Comparison of ENCODE assay signal across 8 cellular contexts in the genomic region with DNA sequence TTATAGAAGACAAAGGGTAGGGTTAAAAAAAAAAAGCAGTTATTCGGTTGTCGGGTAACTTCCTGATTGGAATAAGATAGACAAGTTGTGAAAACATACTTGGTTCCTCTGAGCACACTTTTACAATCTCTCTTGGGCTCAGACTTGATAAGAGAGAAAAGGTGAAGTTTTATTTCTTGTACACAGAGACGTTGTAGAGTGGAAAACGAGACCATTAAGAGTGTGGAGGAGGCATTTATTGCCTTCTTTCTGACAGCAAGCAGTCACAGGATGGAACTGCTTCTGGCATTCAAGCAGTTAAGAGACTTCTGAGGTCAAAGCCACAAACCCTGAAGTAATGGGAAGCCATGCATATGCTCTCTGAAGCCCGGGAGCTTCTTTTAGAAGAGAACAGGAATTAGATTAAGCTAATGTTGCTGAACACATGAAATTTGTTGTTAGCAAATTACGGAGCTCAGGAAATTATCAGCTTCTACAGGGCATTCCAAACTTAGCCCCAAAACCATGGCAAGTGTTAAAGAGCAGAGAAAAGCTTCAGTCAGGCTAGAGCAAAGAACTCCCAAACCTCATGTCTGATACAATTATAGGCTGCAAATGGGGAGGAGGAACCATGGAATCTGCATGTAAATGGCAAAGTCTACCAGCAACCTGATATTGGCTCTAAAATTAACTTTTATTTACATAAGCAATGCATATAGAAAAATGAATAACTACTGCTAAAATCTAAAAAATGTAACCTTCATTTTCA. TPM values are rescaled to one million over a fixed set of nuclear protein-coding genes. Genes with fewer than 3 reads are reported as not detected.
DNase-seq lines count a peak whose midpoint lies in the region; ATAC-seq and TF ChIP-seq lines count a peak whose summit lies in the region.

No MANE protein-coding gene starts in this region.

- POLR2A ChIA-PET in activated B cell treated with CpG ODN at 0.5 μM for 24 hours (lab: Charles Lee), result interaction anchor here (0.6 to 1.5 kb wide), 4 partner anchors 15 to 202 kb away, joined by 3 to 5 read pairs (median 4); partner anchors contain the start of gene S1PR1

- no peaks in the 10 kb centered on the region for H3K36me3 ChIP-seq in lower lobe of right lung

- H3K4me1 ChIP-seq in lower lobe of right lung, result peaks cover 49% of the 10 kb centered on the region

- no peaks in the 10 kb centered on the region for H3K27me3 ChIP-seq in lower lobe of right lung (ENCODE audit: low read depth)

- ATAC-seq in HG02885 (IDR thresholded peaks at IDR 0.05; ENCODE audit: poor library complexity, unreplicated experiment) (peak; percentile 45), activated B cell treated with CpG ODN at 0.5 μM for 24 hours (ENCODE audit: low read depth) (peak; percentile 49), lower lobe of right lung (no peak), SK-N-SH treated with all-trans-retinoic acid at 6 μM for 48 hours (no peak)

- H3K9me3 ChIP-seq in lower lobe of right lung, result no peaks in the 10 kb centered on the region

- DNase-seq in CD1c-positive myeloid dendritic cell (ENCODE audit: extremely low spot score), result peak; percentile 33
- no peak for DNase-seq in activated B cell treated with CpG ODN at 0.5 μM for 24 hours
- DNase-seq in lower lobe of right lung, result no peak
- no peak for DNase-seq in stimulated activated CD4-positive, alpha-beta T cell treated with anti-CD3 and anti-CD28 coated beads, Interleukin-2, amount 100 ng/mL, for 48 hours
- no peak for DNase-seq in NK-92 (lab: John Stamatoyannopoulos, UW; ENCODE audit: unreplicated experiment)
- DNase-seq in activated effector memory CD4-positive, alpha-beta T cell treated with Interleukin-2 at 50 U/mL for 16 hours, result no peak

- H3K27me3 Mint-ChIP-seq in activated B cell treated with CpG ODN at 0.5 μM for 24 hours, result no peaks in the 10 kb centered on the region

- H3K4me3 Mint-ChIP-seq in activated B cell treated with CpG ODN at 0.5 μM for 24 hours, result peak overlapping the region; percentile 37

- no peak for TF ChIP-seq CTCF in activated B cell treated with CpG ODN at 0.5 μM for 24 hours (IDR thresholded peaks at IDR 0.05)
- no peak for TF ChIP-seq CTCF in lower lobe of right lung (IDR thresholded peaks at IDR 0.05)

- H3K27ac ChIP-seq in lower lobe of right lung, result peak overlapping the region; percentile 59

- CTCF ChIA-PET in activated B cell treated with CpG ODN at 0.5 μM for 24 hours (lab: Charles Lee), result interaction anchor here (1.5 to 1.8 kb wide), 2 partner anchors 24 to 25 kb away, joined by 4 to 6 read pairs; no protein-coding TSS in a partner anchor

- no peak overlapping the region for H3K4me3 ChIP-seq in lower lobe of right lung

- H3K4me1 Mint-ChIP-seq in activated B cell treated with CpG ODN at 0.5 μM for 24 hours, result peaks cover 60% of the 10 kb centered on the region

- intact Hi-C loops in activated B cell treated with CpG ODN at 0.5 μM for 24 hours (cut with micrococcal nuclease), result loop anchor here (1.0 kb wide), 1 partner anchor 11 kb away; no protein-coding TSS in a partner anchor
- intact Hi-C loops in lower lobe of right lung (cut with DNase I), result no loop called here

- peak overlapping the region; percentile 27 for H3K27ac Mint-ChIP-seq in activated B cell treated with CpG ODN at 0.5 μM for 24 hours

- no peaks in the 10 kb centered on the region for H3K36me3 Mint-ChIP-seq in activated B cell treated with CpG ODN at 0.5 μM for 24 hours (ENCODE audit: low read depth)

- no peaks in the 10 kb centered on the region for H3K9me3 Mint-ChIP-seq in activated B cell treated with CpG ODN at 0.5 μM for 24 hours

TF ChIP-seq in SK-N-SH treated with all-trans-retinoic acid at 6 μM for 48 hours, 23 proteins besides CTCF, POLR2A, EP300 and RAD21:
- TF ChIP-seq TCF4 (CRISPR knock-in tag; IDR thresholded peaks at IDR 0.05; ENCODE audit: borderline replicate concordance) (no peak), ZFP3 (CRISPR knock-in tag; IDR thresholded peaks at IDR 0.05) (no peak), BACH2 (CRISPR knock-in tag; IDR thresholded peaks at IDR 0.05; ENCODE audit: borderline replicate concordance) (no peak), GLIS3 (CRISPR knock-in tag; IDR thresholded peaks at IDR 0.05) (no peak), ZNF8 (CRISPR knock-in tag; IDR thresholded peaks at IDR 0.05) (no peak), ZNF565 (CRISPR knock-in tag; conservative IDR thresholded peaks at IDR 0.05; ENCODE audit: low read depth) (no peak), TOX (CRISPR knock-in tag; IDR thresholded peaks at IDR 0.05; ENCODE audit: borderline replicate concordance) (no peak), RARB (CRISPR knock-in tag; IDR thresholded peaks at IDR 0.05) (no peak)
- TF ChIP-seq, protein P1, sequence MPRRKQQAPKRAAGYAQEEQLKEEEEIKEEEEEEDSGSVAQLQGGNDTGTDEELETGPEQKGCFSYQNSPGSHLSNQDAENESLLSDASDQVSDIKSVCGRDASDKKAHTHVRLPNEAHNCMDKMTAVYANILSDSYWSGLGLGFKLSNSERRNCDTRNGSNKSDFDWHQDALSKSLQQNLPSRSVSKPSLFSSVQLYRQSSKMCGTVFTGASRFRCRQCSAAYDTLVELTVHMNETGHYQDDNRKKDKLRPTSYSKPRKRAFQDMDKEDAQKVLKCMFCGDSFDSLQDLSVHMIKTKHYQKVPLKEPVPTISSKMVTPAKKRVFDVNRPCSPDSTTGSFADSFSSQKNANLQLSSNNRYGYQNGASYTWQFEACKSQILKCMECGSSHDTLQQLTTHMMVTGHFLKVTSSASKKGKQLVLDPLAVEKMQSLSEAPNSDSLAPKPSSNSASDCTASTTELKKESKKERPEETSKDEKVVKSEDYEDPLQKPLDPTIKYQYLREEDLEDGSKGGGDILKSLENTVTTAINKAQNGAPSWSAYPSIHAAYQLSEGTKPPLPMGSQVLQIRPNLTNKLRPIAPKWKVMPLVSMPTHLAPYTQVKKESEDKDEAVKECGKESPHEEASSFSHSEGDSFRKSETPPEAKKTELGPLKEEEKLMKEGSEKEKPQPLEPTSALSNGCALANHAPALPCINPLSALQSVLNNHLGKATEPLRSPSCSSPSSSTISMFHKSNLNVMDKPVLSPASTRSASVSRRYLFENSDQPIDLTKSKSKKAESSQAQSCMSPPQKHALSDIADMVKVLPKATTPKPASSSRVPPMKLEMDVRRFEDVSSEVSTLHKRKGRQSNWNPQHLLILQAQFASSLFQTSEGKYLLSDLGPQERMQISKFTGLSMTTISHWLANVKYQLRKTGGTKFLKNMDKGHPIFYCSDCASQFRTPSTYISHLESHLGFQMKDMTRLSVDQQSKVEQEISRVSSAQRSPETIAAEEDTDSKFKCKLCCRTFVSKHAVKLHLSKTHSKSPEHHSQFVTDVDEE (CRISPR knock-in tag; IDR thresholded peaks at IDR 0.05), result no peak
- TF ChIP-seq, protein P2, sequence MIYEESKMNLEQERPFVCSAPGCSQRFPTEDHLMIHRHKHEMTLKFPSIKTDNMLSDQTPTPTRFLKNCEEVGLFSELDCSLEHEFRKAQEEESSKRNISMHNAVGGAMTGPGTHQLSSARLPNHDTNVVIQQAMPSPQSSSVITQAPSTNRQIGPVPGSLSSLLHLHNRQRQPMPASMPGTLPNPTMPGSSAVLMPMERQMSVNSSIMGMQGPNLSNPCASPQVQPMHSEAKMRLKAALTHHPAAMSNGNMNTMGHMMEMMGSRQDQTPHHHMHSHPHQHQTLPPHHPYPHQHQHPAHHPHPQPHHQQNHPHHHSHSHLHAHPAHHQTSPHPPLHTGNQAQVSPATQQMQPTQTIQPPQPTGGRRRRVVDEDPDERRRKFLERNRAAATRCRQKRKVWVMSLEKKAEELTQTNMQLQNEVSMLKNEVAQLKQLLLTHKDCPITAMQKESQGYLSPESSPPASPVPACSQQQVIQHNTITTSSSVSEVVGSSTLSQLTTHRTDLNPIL (CRISPR knock-in tag; IDR thresholded peaks at IDR 0.05; ENCODE audit: low read depth), result no peak

RNA-seq across cellular contexts. Expression of gene S1PR1, which starts 26.0 kb away (rescaled TPM):
- total RNA-seq in activated B cell treated with CpG ODN at 0.5 μM for 24 hours, result 77.7 and 85.2 TPM in 2 replicates
- 107 TPM for total RNA-seq in lower lobe of right lung

Comparison
In these comparisons a context has a peak if more than half of its experiments do, and no peak if none do; other contexts are left out.
1. ATAC-seq: peak in HG02885 (single experiment) and activated B cell treated with CpG ODN at 0.5 μM for 24 hours (single experiment); none in lower lobe of right lung (0 of 2) and SK-N-SH treated with all-trans-retinoic acid at 6 μM for 48 hours (single experiment).